Comparison of ENCODE assay signal across 18 cellular contexts in genomic region chr17:55345132-55345531, GRCh38.
"Had no signal": no experiment of that assay in that cellular context is flagged by ENCODE, and none has a peak within 500 bp of the region (broad histone marks: within the 10 kb centered on the region; RNA-seq: fewer than 3 reads in every experiment).

No MANE protein-coding gene starts in this region.

- H3K36me3 Mint-ChIP-seq: natural killer cell treated with Interleukin-12 subunit alpha and Interleukin-12 subunit beta and Interleukin-15 and Interleukin-18, amount 100 ng/mL, for 72 hours; stimulated activated memory B cell treated with anti-CD40 and anti-IgM and Interleukin-4, amounts not matched to agents 10 μg/mL and 1 μg/mL and 100 μg/mL, for 72 hours had no signal

- H3K4me3 Mint-ChIP-seq: central memory CD8-positive, alpha-beta T cell; mesothelial cell of epicardium; natural killer cell treated with Interleukin-12 subunit alpha and Interleukin-12 subunit beta and Interleukin-15 and Interleukin-18, amount 100 ng/mL, for 72 hours; stimulated activated memory B cell treated with anti-CD40 and anti-IgM and Interleukin-4, amounts not matched to agents 10 μg/mL and 1 μg/mL and 100 μg/mL, for 72 hours had no signal

- H3K36me3 ChIP-seq: brain microvascular endothelial cell, colonic mucosa, gastrocnemius medialis, heart right ventricle, left lung, neutrophil, sigmoid colon, SJSA1, upper lobe of left lung had no signal

- H3K4me1 ChIP-seq: colonic mucosa, gastrocnemius medialis, left lung, SJSA1 had no signal

- ATAC-seq: gastrocnemius medialis, heart right ventricle, left lung had no signal

- H3K27ac Mint-ChIP-seq: mesothelial cell of epicardium; natural killer cell treated with Interleukin-12 subunit alpha and Interleukin-12 subunit beta and Interleukin-15 and Interleukin-18, amount 100 ng/mL, for 72 hours; stimulated activated memory B cell treated with anti-CD40 and anti-IgM and Interleukin-4, amounts not matched to agents 10 μg/mL and 1 μg/mL and 100 μg/mL, for 72 hours had no signal

- H3K27ac ChIP-seq: brain microvascular endothelial cell, colonic mucosa, gastrocnemius medialis, heart right ventricle, left lung, neutrophil, sigmoid colon, SJSA1, testis, upper lobe of left lung had no signal

- H3K9me3 ChIP-seq: colonic mucosa, gastrocnemius medialis, left lung, neutrophil, sigmoid colon, SJSA1, testis, upper lobe of left lung had no signal

- DNase-seq: activated CD4-positive, CD25-positive, alpha-beta regulatory T cell; activated gamma-delta T cell treated with Interleukin-2 at 50 U/mL for 16 hours; activated T-cell treated with anti-CD3 and anti-CD28 coated beads, Interleukin-2, amount 50 U/mL, for 48 hours; anterior cingulate cortex; brain microvascular endothelial cell; colonic mucosa; gastrocnemius medialis; heart right ventricle; left lung; sigmoid colon; testis; upper lobe of left lung had no signal

- H3K27me3 ChIP-seq: brain microvascular endothelial cell, colonic mucosa, gastrocnemius medialis, left lung, neutrophil, sigmoid colon, SJSA1, testis, upper lobe of left lung had no signal

- H3K4me3 ChIP-seq: colonic mucosa, gastrocnemius medialis, heart right ventricle, left lung, sigmoid colon, SJSA1, testis, upper lobe of left lung had no signal

- H3K4me1 Mint-ChIP-seq: stimulated activated memory B cell treated with anti-CD40 and anti-IgM and Interleukin-4, amounts not matched to agents 10 μg/mL and 1 μg/mL and 100 μg/mL, for 72 hours had no signal

- H3K9me3 Mint-ChIP-seq: central memory CD8-positive, alpha-beta T cell; natural killer cell treated with Interleukin-12 subunit alpha and Interleukin-12 subunit beta and Interleukin-15 and Interleukin-18, amount 100 ng/mL, for 72 hours had no signal
